Comparison of ENCODE assay signal across 16 cellular contexts in genomic region chr4:138398297-138398696, GRCh38.
DNase-seq lines count a peak whose midpoint lies in the region; ATAC-seq and TF ChIP-seq lines count a peak whose summit lies in the region.
"Had no signal": no experiment of that assay in that cellular context is flagged by ENCODE, and none has a peak within 500 bp of the region (broad histone marks: within the 10 kb centered on the region; RNA-seq: fewer than 3 reads in every experiment).

No MANE protein-coding gene starts in this region.

- H3K27ac Mint-ChIP-seq in endothelial cell (ENCODE audit: unreplicated experiment) (peak overlapping the region; percentile 78), neural progenitor cell (peak overlapping the region; percentile 92)
- H3K27ac Mint-ChIP-seq: activated naive CD4-positive, alpha-beta T cell treated with anti-CD3 and anti-CD28 coated beads for 36 hours; CD4-positive, CD25-positive, alpha-beta regulatory T cell had no signal

- H3K4me3 Mint-ChIP-seq in endothelial cell (ENCODE audit: unreplicated experiment) (no peak overlapping the region), neural progenitor cell (peak overlapping the region; percentile 12)
- H3K4me3 Mint-ChIP-seq: activated naive CD4-positive, alpha-beta T cell treated with anti-CD3 and anti-CD28 coated beads for 36 hours; CD4-positive, CD25-positive, alpha-beta regulatory T cell had no signal

- TF ChIP-seq CTCF in endothelial cell (IDR thresholded peaks at IDR 0.05; ENCODE audit: unreplicated experiment), result no peak
- no peak for TF ChIP-seq CTCF in neural progenitor cell (IDR thresholded peaks at IDR 0.05)
- no peak for TF ChIP-seq CTCF in tibial nerve (IDR thresholded peaks at IDR 0.05)

- WGBS in tibial nerve, 2 donors, result 91 to 93% methylated on average over 1 of the region's 1 CpG

- DNase-seq in HT-29 (ENCODE audit: low spot score), result peak; percentile 24
- peak; percentile 19 for DNase-seq in NCI-H2196 treated with DMSO at 0.1 percent for 48 hours (lab: John Stamatoyannopoulos, UW; ENCODE audit: unreplicated experiment)
- DNase-seq in endothelial cell (ENCODE audit: low spot score), result no peak
- peak; percentile 80 for DNase-seq in neural progenitor cell (ENCODE audit: low spot score)
- no peak for DNase-seq in kidney glomerular epithelial cell (lab: John Stamatoyannopoulos, UW)
- no peak for DNase-seq in tibial nerve (ENCODE audit: low spot score in 2 of 2)
- no peak for DNase-seq in activated T-cell treated with anti-CD3 and anti-CD28 coated beads, Interleukin-2, amount 50 U/mL, for 48 hours
- DNase-seq: activated CD4-positive, alpha-beta T cell treated with anti-CD3 and anti-CD28 coated beads, Interleukin-2, amount 50 U/mL, for 48 hours; activated naive CD4-positive, alpha-beta T cell treated with anti-CD3 and anti-CD28 coated beads for 36 hours; CD4-positive, CD25-positive, alpha-beta regulatory T cell; dorsolateral prefrontal cortex; glutamatergic neuron; PC-3; spleen; T-helper 1 cell had no signal

- no peak for TF ChIP-seq POLR2A in tibial nerve (IDR thresholded peaks at IDR 0.05)

- no peaks in the 10 kb centered on the region for H3K36me3 ChIP-seq in neural progenitor cell
- no peaks in the 10 kb centered on the region for H3K36me3 ChIP-seq in tibial nerve
- H3K36me3 ChIP-seq: spleen had no signal

- H3K27me3 ChIP-seq in neural progenitor cell (peaks cover 87% of the 10 kb centered on the region), tibial nerve (no peaks in the 10 kb centered on the region)
- H3K27me3 ChIP-seq: dorsolateral prefrontal cortex, spleen had no signal

- no peaks in the 10 kb centered on the region for H3K27me3 Mint-ChIP-seq in endothelial cell (ENCODE audit: unreplicated experiment)
- peaks cover 6% of the 10 kb centered on the region for H3K27me3 Mint-ChIP-seq in neural progenitor cell (ENCODE audit: insufficient read depth, low read depth)
- H3K27me3 Mint-ChIP-seq: CD4-positive, CD25-positive, alpha-beta regulatory T cell had no signal

- H3K36me3 Mint-ChIP-seq in endothelial cell (ENCODE audit: low read depth, unreplicated experiment) (no peaks in the 10 kb centered on the region), neural progenitor cell (no peaks in the 10 kb centered on the region)
- H3K36me3 Mint-ChIP-seq: CD4-positive, CD25-positive, alpha-beta regulatory T cell had no signal

- H3K79me2 ChIP-seq in neural progenitor cell (ENCODE audit: low read depth), result no peaks in the 10 kb centered on the region

- H3F3A ChIP-seq in neural progenitor cell (ENCODE audit: low read depth), result no peaks in the 10 kb centered on the region

- H3K4me1 ChIP-seq in neural progenitor cell, result peaks cover 22% of the 10 kb centered on the region
- H3K4me1 ChIP-seq in tibial nerve, result peaks cover 0 to 12% (median 0%) of the 10 kb centered on the region in 4 donors
- H3K4me1 ChIP-seq: spleen had no signal

- H3K4me2 ChIP-seq in neural progenitor cell, result peak overlapping the region; percentile 36

- ATAC-seq in GM18868 (IDR thresholded peaks at IDR 0.05; ENCODE audit: unreplicated experiment), result no peak
- ATAC-seq: PC-3 had no signal

- H3K9ac ChIP-seq in neural progenitor cell, result no peak overlapping the region

- H3K27ac ChIP-seq in neural progenitor cell (no peak overlapping the region), tibial nerve (no peak overlapping the region)
- H3K27ac ChIP-seq: spleen had no signal

- H3K4me3 ChIP-seq in neural progenitor cell (no peak overlapping the region), tibial nerve (no peak overlapping the region)
- H3K4me3 ChIP-seq: dorsolateral prefrontal cortex, spleen had no signal

- H3K9me3 ChIP-seq in neural progenitor cell (ENCODE audit: low read depth), result no peaks in the 10 kb centered on the region
- H3K9me3 ChIP-seq in tibial nerve, result no peaks in the 10 kb centered on the region
- H3K9me3 ChIP-seq: spleen had no signal

- H3K4me1 Mint-ChIP-seq in endothelial cell (ENCODE audit: unreplicated experiment) (peaks cover 10% of the 10 kb centered on the region), neural progenitor cell (peaks cover 49% of the 10 kb centered on the region)
- H3K4me1 Mint-ChIP-seq: CD4-positive, CD25-positive, alpha-beta regulatory T cell had no signal

- no peaks in the 10 kb centered on the region for H3K9me3 Mint-ChIP-seq in endothelial cell (ENCODE audit: unreplicated experiment)
- H3K9me3 Mint-ChIP-seq in neural progenitor cell, result no peaks in the 10 kb centered on the region
- H3K9me3 Mint-ChIP-seq: activated naive CD4-positive, alpha-beta T cell treated with anti-CD3 and anti-CD28 coated beads for 36 hours had no signal

- no peak for TF ChIP-seq EP300 in tibial nerve (IDR thresholded peaks at IDR 0.05)

- no peaks in the 10 kb centered on the region for H4K20me1 ChIP-seq in neural progenitor cell (ENCODE audit: low read depth)

- H2AFZ ChIP-seq in neural progenitor cell (replicated peaks), result no peak overlapping the region

Comparison
In these comparisons a context has a peak if more than half of its experiments do, and no peak if none do; other contexts are left out.
1. DNase-seq: peak in HT-29 (single experiment), NCI-H2196 treated with DMSO at 0.1 percent for 48 hours (single experiment) and neural progenitor cell (single experiment); none in endothelial cell (single experiment), kidney glomerular epithelial cell (single experiment), tibial nerve (0 of 2) and activated T-cell treated with anti-CD3 and anti-CD28 coated beads, Interleukin-2, amount 50 U/mL, for 48 hours (0 of 2).